Comparison of ENCODE assay signal across 19 cellular contexts in the genomic region with DNA sequence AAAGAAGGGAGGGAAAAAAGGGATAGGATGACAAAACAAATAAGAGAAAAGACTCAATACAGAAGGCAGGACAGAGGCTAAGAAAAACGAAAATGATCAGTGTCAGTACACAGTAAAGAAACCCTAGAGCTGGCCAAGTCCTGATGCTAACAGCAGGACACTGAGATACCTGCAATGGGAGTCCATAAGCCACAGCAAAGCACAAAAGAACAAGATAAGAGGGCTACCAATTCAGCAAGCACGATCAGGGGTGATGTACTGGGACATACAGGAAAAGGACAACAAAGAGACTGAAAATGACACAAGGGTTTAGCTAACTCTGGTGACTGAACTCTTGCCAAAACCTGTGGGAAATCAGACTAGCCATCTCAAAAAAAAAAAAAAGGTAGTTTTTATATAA.
"Had no signal": no experiment of that assay in that cellular context is flagged by ENCODE, and none has a peak within 500 bp of the region (broad histone marks: within the 10 kb centered on the region; RNA-seq: fewer than 3 reads in every experiment).

No MANE protein-coding gene starts in this region.

- DNase-seq: activated CD4-positive, alpha-beta T cell treated with anti-CD3 and anti-CD28 coated beads for 36 hours; activated CD4-positive, alpha-beta T cell treated with anti-CD3 and anti-CD28 coated beads, Interleukin-2, amount 50 U/mL, for 4 hours; activated CD4-positive, CD25-positive, alpha-beta regulatory T cell; activated naive CD4-positive, alpha-beta T cell; activated T-cell treated with anti-CD3 and anti-CD28 coated beads for 4 hours; activated T-cell treated with anti-CD3 and anti-CD28 coated beads, Interleukin-2, amount 50 U/mL, for 72 hours; anterior cingulate cortex; dermis blood vessel endothelial cell; effector CD4-positive, alpha-beta T cell; esophagus squamous epithelium; foreskin melanocyte; naive thymus-derived CD8-positive, alpha-beta T cell; right lobe of liver; stimulated activated CD4-positive, alpha-beta T cell treated with anti-CD3 and anti-CD28 coated beads, Interleukin-2, amount 100 ng/mL, for 48 hours; stimulated activated naive CD8-positive, alpha-beta T cell treated with anti-CD3 and anti-CD28 coated beads, Interleukin-15, Interleukin-2, amounts not matched to agents 100 U/mL and 50 U/mL, for 24 hours; trophoblast cell had no signal

- H3K4me3 ChIP-seq: esophagus squamous epithelium, right lobe of liver, thoracic aorta had no signal

- H3K27ac ChIP-seq: epithelial cell of prostate, esophagus squamous epithelium, neutrophil, right lobe of liver, thoracic aorta had no signal

- H3K36me3 ChIP-seq: esophagus squamous epithelium, neutrophil, right lobe of liver, thoracic aorta had no signal

- H3K9me3 ChIP-seq: neutrophil, right lobe of liver, thoracic aorta had no signal

- H3K4me1 ChIP-seq: esophagus squamous epithelium, right lobe of liver had no signal

- ATAC-seq: activated CD4-positive, alpha-beta T cell treated with anti-CD3 and anti-CD28 coated beads for 36 hours; activated T-cell treated with anti-CD3 and anti-CD28 coated beads, Interleukin-2, amount 50 U/mL, for 72 hours; naive thymus-derived CD8-positive, alpha-beta T cell; right lobe of liver; stimulated activated naive CD8-positive, alpha-beta T cell treated with anti-CD3 and anti-CD28 coated beads, Interleukin-15, Interleukin-2, amounts not matched to agents 100 U/mL and 50 U/mL, for 24 hours had no signal

- H3K27me3 ChIP-seq: esophagus squamous epithelium, neutrophil, right lobe of liver had no signal
